Comparison of ENCODE assay signal across 37 cellular contexts in genomic region chr17:50256826-50257573, GRCh38. TPM values are rescaled to one million over a fixed set of nuclear protein-coding genes. Genes with fewer than 3 reads are reported as not detected.
DNase-seq lines count a peak whose midpoint lies in the region; ATAC-seq, FAIRE-seq and TF ChIP-seq lines count a peak whose summit lies in the region.
"Had no signal": no experiment of that assay in that cellular context is flagged by ENCODE, and none has a peak within 500 bp of the region (broad histone marks: within the 10 kb centered on the region; RNA-seq: fewer than 3 reads in every experiment).

No MANE protein-coding gene starts in this region.

- ATAC-seq in sciatic nerve = no peak
- no peak for ATAC-seq in HG02973 (IDR thresholded peaks at IDR 0.05; ENCODE audit: unreplicated experiment)
- ATAC-seq: activated CD8-positive, alpha-beta memory T cell treated with anti-CD3 and anti-CD28 coated beads, Interleukin-2, amount 10 ng/mL, durations not matched to agents 7 days and 5 days; activated T-cell treated with anti-CD3 and anti-CD28 coated beads, Interleukin-2, amount 50 U/mL, for 72 hours; CD8-positive, alpha-beta T cell; esophagus mucosa; left lobe of liver; naive thymus-derived CD4-positive, alpha-beta T cell; stimulated activated effector memory CD8-positive, alpha-beta T cell treated with anti-CD3 and anti-CD28 coated beads, Interleukin-12 subunit alpha, Interleukin-12 subunit beta, amount 100 ng/mL, for 72 hours had no signal

- intact Hi-C loops in sciatic nerve (cut with DNase I) = no loop called here

- no peak for FAIRE-seq in RCC 7860 (lab: Jason Lieb, UNC)
- FAIRE-seq: A204.1, pancreas had no signal

- no peak for TF ChIP-seq CTCF in BE2C (IDR thresholded peaks at IDR 0.05; ENCODE audit: low read depth, low read length)

- DNase-seq in 8988T = peak; percentile 23
- peak; percentile 5 for DNase-seq in HEK293T (ENCODE audit: extremely low spot score)
- peak; percentile 13 for DNase-seq in iPS-NIHi7 (ENCODE audit: extremely low spot score)
- DNase-seq in sciatic nerve (ENCODE audit: low spot score) = peak; percentile 57
- DNase-seq in BE2C = no peak
- no peak for DNase-seq in RCC 7860 (ENCODE audit: low spot score)
- no peak for DNase-seq in NCI-H526 treated with DMSO at 0.1 percent for 48 hours (lab: John Stamatoyannopoulos, UW)
- DNase-seq: activated CD4-positive, CD25-positive, alpha-beta regulatory T cell; activated CD8-positive, alpha-beta memory T cell treated with anti-CD3 and anti-CD28 coated beads, Interleukin-2, amount 10 ng/mL, durations not matched to agents 7 days and 5 days; activated naive CD4-positive, alpha-beta T cell treated with Interleukin-2 at 50 U/mL for 16 hours; activated T-cell treated with anti-CD3 and anti-CD28 coated beads, Interleukin-2, amount 50 U/mL, for 72 hours; AML-193; amniotic stem cell; colonic mucosa; effector memory CD4-positive, alpha-beta T cell; foreskin fibroblast; heart right ventricle; naive thymus-derived CD4-positive, alpha-beta T cell; NCI-H1417; NCI-H2029 treated with DMSO at 0.1 percent for 48 hours; NCI-H226; NCI-H748 treated with DMSO at 0.1 percent for 48 hours; pancreas; stimulated activated CD4-positive, alpha-beta T cell treated with anti-CD3 and anti-CD28 coated beads, Interleukin-12 subunit alpha, Interleukin-12 subunit beta, amount 100 ng/mL, for 4 hours; stimulated activated CD4-positive, alpha-beta T cell treated with anti-CD3 and anti-CD28 coated beads, Interleukin-4, amount 100 ng/mL, for 24 hours; T-helper 1 cell had no signal

- POLR2A ChIA-PET in HEK293T (lab: Yijun Ruan, JAX) = no interaction called here

- H3K9me3 ChIP-seq in BE2C = no peaks in the 10 kb centered on the region
- H3K9me3 ChIP-seq: colonic mucosa, heart right ventricle, pancreas, right atrium auricular region, SJSA1, suprapubic skin had no signal

- CTCF ChIA-PET in HEK293T (lab: Yijun Ruan, JAX) = interaction anchor here (1.0 kb wide), 1 partner anchor 15 kb away, joined by 3 read pairs; no protein-coding TSS in a partner anchor

- H3K36me3 ChIP-seq in BE2C = no peaks in the 10 kb centered on the region
- H3K36me3 ChIP-seq: colonic mucosa, heart right ventricle, pancreas, right atrium auricular region, SJSA1, suprapubic skin had no signal

- H3K4me3 ChIP-seq in BE2C (ENCODE audit: low read depth, low read length) = no peak overlapping the region
- H3K4me3 ChIP-seq: colonic mucosa, heart right ventricle, pancreas, right atrium auricular region, SJSA1, suprapubic skin had no signal

- H3K4me1 ChIP-seq in BE2C = no peaks in the 10 kb centered on the region
- H3K4me1 ChIP-seq: colonic mucosa, pancreas had no signal

- H3K27me3 ChIP-seq in BE2C = no peaks in the 10 kb centered on the region
- H3K27me3 ChIP-seq: colonic mucosa, pancreas, right atrium auricular region, SJSA1, suprapubic skin had no signal

TF ChIP-seq in HEK293T, 16 proteins besides CTCF, POLR2A, EP300 and RAD21:
- TF ChIP-seq TARDBP (IDR thresholded peaks at IDR 0.05) = no peak
- TF ChIP-seq L3MBTL2 (conservative IDR thresholded peaks at IDR 0.05) = no peak
- TF ChIP-seq CTBP1 (IDR thresholded peaks at IDR 0.05; ENCODE audit: borderline replicate concordance) = no peak
- TF ChIP-seq SUZ12 (IDR thresholded peaks at IDR 0.05) = no peak
- TF ChIP-seq BHLHE40 (IDR thresholded peaks at IDR 0.05; ENCODE audit: borderline replicate concordance) = no peak
- TF ChIP-seq ELF4 (IDR thresholded peaks at IDR 0.05) = no peak
- TF ChIP-seq HDGF (IDR thresholded peaks at IDR 0.05; ENCODE audit: borderline replicate concordance) = no peak
- no peak for TF ChIP-seq FOXK2 (IDR thresholded peaks at IDR 0.05)
- no peak for TF ChIP-seq FOXA1 (IDR thresholded peaks at IDR 0.05)
- TF ChIP-seq PKNOX1 (IDR thresholded peaks at IDR 0.05) = no peak

RNA-seq across cellular contexts. Expression of gene TMEM92, which starts 17.3 kb away (rescaled TPM):
- total RNA-seq in sciatic nerve = 0.53 TPM
- not detected for polyA plus RNA-seq in BE2C (2012; ENCODE audit: insufficient read depth, insufficient read length, low read depth)
- total RNA-seq: CD8-positive, alpha-beta T cell; heart right ventricle; mesenteric fat pad; right atrium auricular region; RPMI7951 had no signal
- polyA plus RNA-seq: naive thymus-derived CD4-positive, alpha-beta T cell had no signal

RNA-seq across cellular contexts. Expression of gene COL1A1, which starts 55.6 kb away (rescaled TPM):
- total RNA-seq in sciatic nerve = 262 TPM
- 0.80 TPM for polyA plus RNA-seq in BE2C (2012; ENCODE audit: insufficient read depth, insufficient read length, low read depth)
- polyA plus RNA-seq: naive thymus-derived CD4-positive, alpha-beta T cell had no signal

Comparison
In these comparisons a context has a peak if more than half of its experiments do, and no peak if none do; other contexts are left out.
1. DNase-seq: peak in 8988T (single experiment), HEK293T (single experiment), iPS-NIHi7 (single experiment) and sciatic nerve (single experiment); none in BE2C (single experiment), RCC 7860 (single experiment) and NCI-H526 treated with DMSO at 0.1 percent for 48 hours (single experiment).